ENCODE assay signal across 9 cellular contexts in genomic region chr3:149638401-149639092, GRCh38. TPM values are rescaled to one million over a fixed set of nuclear protein-coding genes. Genes with fewer than 3 reads are reported as not detected.
DNase-seq lines count a peak whose midpoint lies in the region; ATAC-seq and TF ChIP-seq lines count a peak whose summit lies in the region.
"Had no signal": no experiment of that assay in that cellular context is flagged by ENCODE, and none has a peak within 500 bp of the region (broad histone marks: within the 10 kb centered on the region; RNA-seq: fewer than 3 reads in every experiment).

No MANE protein-coding gene starts in this region.

- H3K27me3 ChIP-seq in adrenal gland = no peaks in the 10 kb centered on the region

- H3K36me3 ChIP-seq in adrenal gland (replicated peaks in 1 of 2) = no peaks in the 10 kb centered on the region

- peak in 1 of 2 donors; percentile 27 for TF ChIP-seq POLR2A in adrenal gland (IDR thresholded peaks at IDR 0.05)

- 17 to 30% (median 27%) methylated on average over 12 of the region's 12 CpGs for WGBS in adrenal gland, 4 donors

- DNase-seq in Daoy (ENCODE audit: low read depth) = peak; percentile 47
- DNase-seq in adrenal gland = peak in 5 of 7 donors; percentile 24 to 66 (median 41)
- no peak for DNase-seq in left cardiac atrium
- peak; percentile 58 for DNase-seq in retinal pigment epithelial cell (ENCODE audit: low read depth)
- DNase-seq: stimulated activated naive B cell treated with anti-CD40 and anti-IgM and Interleukin-4, amounts not matched to agents 10 μg/mL and 1 μg/mL and 100 μg/mL, for 72 hours had no signal

- TF ChIP-seq CTCF in adrenal gland (IDR thresholded peaks at IDR 0.05) = no peak
- no peak for TF ChIP-seq CTCF in retinal pigment epithelial cell (conservative IDR thresholded peaks at IDR 0.05; ENCODE audit: low read depth, low read length)

- intact Hi-C loops in adrenal gland (cut with DNase I) (no loop called here), left cardiac atrium (cut with DNase I) (no loop called here)

- H3K27ac ChIP-seq in adrenal gland = peak overlapping the region in 3 of 5 donors; percentile 28 to 80 (median 43)

- ATAC-seq in left cardiac atrium = peak; percentile 46 to 48
- ATAC-seq in GM21786 (IDR thresholded peaks at IDR 0.05; ENCODE audit: unreplicated experiment) = no peak
- ATAC-seq in GM19035 (IDR thresholded peaks at IDR 0.05; ENCODE audit: unreplicated experiment) = no peak
- no peak for ATAC-seq in HG02759 (IDR thresholded peaks at IDR 0.05; ENCODE audit: unreplicated experiment)
- no peak for ATAC-seq in HG02885 (IDR thresholded peaks at IDR 0.05; ENCODE audit: poor library complexity, unreplicated experiment)
- ATAC-seq: stimulated activated naive B cell treated with anti-CD40 and anti-IgM and Interleukin-4, amounts not matched to agents 10 μg/mL and 1 μg/mL and 100 μg/mL, for 72 hours had no signal

- H3K4me1 ChIP-seq in adrenal gland (replicated peaks in 1 of 2) = peaks cover 25 to 47% of the 10 kb centered on the region in 2 donors

- H3K4me3 ChIP-seq in adrenal gland (peak overlapping the region in 1 of 4 donors; percentile 36), retinal pigment epithelial cell (ENCODE audit: low read length) (peak overlapping the region; percentile 28)

- no peaks in the 10 kb centered on the region for H3K9me3 ChIP-seq in adrenal gland (replicated peaks in 1 of 3)

RNA-seq across cellular contexts. Expression of gene WWTR1, which starts 19.3 kb away (rescaled TPM):
- 32.8 and 34.3 TPM in 2 replicates for total RNA-seq in Daoy (2014; rRNA removed; shearing (Covaris generic))
- total RNA-seq in adrenal gland = 10 to 100 TPM; 26.7 to 56.2 (median 41.6) TPM
- 10 to 100 TPM; 11.9 to 33.0 (median 17.2) TPM for polyA plus RNA-seq in adrenal gland
- total RNA-seq in left cardiac atrium = 10 to 100 TPM; 45.4 to 87.1 TPM

Comparison
In these comparisons a context has a peak if more than half of its experiments do, and no peak if none do; other contexts are left out.
1. ATAC-seq: peak in left cardiac atrium (2 of 2); none in GM21786 (single experiment), GM19035 (single experiment), HG02759 (single experiment) and HG02885 (single experiment).